22 cellular contexts compared by ENCODE assay signal in the genomic region with DNA sequence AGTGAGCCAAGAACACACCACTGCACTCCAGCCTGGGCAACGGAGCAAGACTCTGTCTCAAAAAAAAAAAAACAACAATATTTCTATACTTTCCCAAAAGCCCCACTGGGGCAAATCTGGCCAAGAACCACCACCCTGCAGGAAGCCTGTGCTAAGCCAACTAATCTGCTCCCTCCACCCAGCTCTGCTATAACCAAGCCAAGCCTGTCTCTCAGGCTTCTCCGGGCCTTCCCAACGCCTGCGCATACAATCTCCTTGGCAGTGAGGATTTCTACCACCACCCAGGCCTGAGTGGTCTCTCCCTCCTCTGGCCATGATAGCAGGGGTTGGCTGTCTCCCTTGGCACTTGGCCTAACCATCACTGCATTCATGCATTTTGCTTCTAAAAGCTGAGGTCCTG. TPM values are rescaled to one million over a fixed set of nuclear protein-coding genes. Genes with fewer than 3 reads are reported as not detected.
DNase-seq lines count a peak whose midpoint lies in the region; ATAC-seq and TF ChIP-seq lines count a peak whose summit lies in the region.
"Had no signal": no experiment of that assay in that cellular context is flagged by ENCODE, and none has a peak within 500 bp of the region (broad histone marks: within the 10 kb centered on the region; RNA-seq: fewer than 3 reads in every experiment).

No MANE protein-coding gene starts in this region.

- no peak overlapping the region for H3K27ac ChIP-seq in spleen
- H3K27ac ChIP-seq: C4-2B had no signal

- intact Hi-C loops in spleen (cut with DNase I; ENCODE audit: low total_unique reads) = no loop called here

- H3K4me1 ChIP-seq in spleen = no peaks in the 10 kb centered on the region

- WGBS in spleen, 5 donors = 91 to 100% (median 95%) methylated on average over 4 of the region's 4 CpGs

- peaks cover 0 to 16% (median 10%) of the 10 kb centered on the region in 6 donors for H3K36me3 ChIP-seq in spleen

- DNase-seq in activated effector memory CD4-positive, alpha-beta T cell treated with anti-CD3 and anti-CD28 coated beads, Interleukin-2, amount 50 U/mL, for 16 hours = peak; percentile 53
- no peak for DNase-seq in activated effector memory CD4-positive, alpha-beta T cell treated with Interleukin-2 at 50 U/mL for 16 hours
- DNase-seq in NCI-H446 treated with DMSO at 0.1 percent for 48 hours (lab: John Stamatoyannopoulos, UW) = peak; percentile 18
- DNase-seq in spleen = peak; percentile 17
- DNase-seq: DMS53, GF-D8, MM.1S, NCI-H1048, NCI-H1436, NCI-H187 treated with DMSO at 0.1 percent for 48 hours, NCI-H510A, OCI-M1, Right ventricle myocardium superior had no signal

- H3K9me3 ChIP-seq in spleen = no peaks in the 10 kb centered on the region

- peak; percentile 41 for ATAC-seq in esophagus mucosa
- ATAC-seq in HG03135 (IDR thresholded peaks at IDR 0.05; ENCODE audit: unreplicated experiment) = no peak
- no peak for ATAC-seq in GM18867 (IDR thresholded peaks at IDR 0.05; ENCODE audit: unreplicated experiment)
- no peak for ATAC-seq in GM19463 (IDR thresholded peaks at IDR 0.05; ENCODE audit: unreplicated experiment)
- ATAC-seq: K562 had no signal

- H3K27me3 ChIP-seq in spleen (replicated peaks in 1 of 7) = no peaks in the 10 kb centered on the region

- no peak for TF ChIP-seq POLR2A in spleen (IDR thresholded peaks at IDR 0.05)

- no peak for TF ChIP-seq CTCF in spleen (IDR thresholded peaks at IDR 0.05 in 8 of 11, conservative IDR thresholded peaks at IDR 0.05 in 3 of 11)

- no peak overlapping the region for H3K4me3 ChIP-seq in spleen
- H3K4me3 ChIP-seq: K562 had no signal

RNA-seq across cellular contexts. Expression of a gene that starts 14.2 kb away (rescaled TPM):
- 51.8 TPM for total RNA-seq in esophagus mucosa
- 10 to 100 TPM; 56.1 to 78.9 (median 60.9) TPM for total RNA-seq in spleen
- polyA plus RNA-seq in spleen = 100 to 1,000 TPM in 2 of 3 donors, 10 to 100 TPM in 1; 70.0 to 130 (median 105) TPM

RNA-seq across cellular contexts. Expression of a gene that starts 18.4 kb away (rescaled TPM):
- total RNA-seq in esophagus mucosa = not detected
- total RNA-seq in spleen = under 1 TPM in 1 of 7 donors, not detected in 6; 0.07 TPM
- polyA plus RNA-seq in spleen = under 1 TPM; 0.02 to 0.03 (median 0.03) TPM
- total RNA-seq: LHCN-M2, RPMI7951, SK-MEL-5 had no signal

RNA-seq across cellular contexts. Expression of a gene that starts 22.5 kb away (rescaled TPM):
- total RNA-seq in esophagus mucosa (33.9 TPM), spleen (100 to 1,000 TPM in 2 of 7 donors, 10 to 100 TPM in 5; 55.4 to 105 (median 66.6) TPM)
- polyA plus RNA-seq in spleen = 10 to 100 TPM; 26.1 to 34.7 (median 28.7) TPM

RNA-seq across cellular contexts. Expression of a gene that starts 46.9 kb away (rescaled TPM):
- total RNA-seq in esophagus mucosa (99.2 TPM), spleen (100 to 1,000 TPM in 2 of 7 donors, 10 to 100 TPM in 5; 78.2 to 120 (median 91.6) TPM)
- polyA plus RNA-seq in spleen = 10 to 100 TPM; 15.7 to 32.3 (median 15.9) TPM
